In genomic region chr3:50600841-50601591, GRCh38 we compare ENCODE assay signal across 1 cellular context.
A peak's percentile ranks its signal among the peaks of the same experiment; 100 is the strongest.
TF ChIP-seq lines count a peak whose summit lies in the region.

No MANE protein-coding gene starts in this region.

TF ChIP-seq in HepG2, 621 proteins besides CTCF, POLR2A, EP300 and RAD21 (continued from another document and continues in another):
- TF ChIP-seq ARID4A (CRISPR knock-in tag; IDR thresholded peaks at IDR 0.05; ENCODE audit: borderline replicate concordance): peak; percentile 65; the same call in 1 of the 2 replicates
- no peak for TF ChIP-seq ZNF260 (CRISPR knock-in tag; IDR thresholded peaks at IDR 0.05; ENCODE audit: borderline replicate concordance, low read depth)
- TF ChIP-seq SMARCE1 (IDR thresholded peaks at IDR 0.05; ENCODE audit: borderline replicate concordance): no peak
- TF ChIP-seq MTA1 (CRISPR knock-in tag; IDR thresholded peaks at IDR 0.05; ENCODE audit: borderline replicate concordance): peak; percentile 93; the same call in 1 of the 2 replicates
- peak; percentile 87 for TF ChIP-seq ISL2 (CRISPR knock-in tag; IDR thresholded peaks at IDR 0.05)
- TF ChIP-seq ZNF296 (CRISPR knock-in tag; conservative IDR thresholded peaks at IDR 0.05): no peak
- no peak for TF ChIP-seq HES4 (CRISPR knock-in tag; IDR thresholded peaks at IDR 0.05; ENCODE audit: borderline replicate concordance)
- TF ChIP-seq ZNF589 (CRISPR knock-in tag; conservative IDR thresholded peaks at IDR 0.05): no peak
- peak; percentile 97 for TF ChIP-seq ESRRA (CRISPR knock-in tag; IDR thresholded peaks at IDR 0.05; ENCODE audit: low read depth)
- no peak for TF ChIP-seq HDAC6 (IDR thresholded peaks at IDR 0.05; ENCODE audit: low read depth, low read length)
- no peak for TF ChIP-seq ZNF558 (CRISPR knock-in tag; IDR thresholded peaks at IDR 0.05; ENCODE audit: borderline replicate concordance)
- TF ChIP-seq AKAP8 (CRISPR knock-in tag; IDR thresholded peaks at IDR 0.05): peak; percentile 65; the same call in 1 of the 2 replicates
- TF ChIP-seq ZNF7 (CRISPR knock-in tag; IDR thresholded peaks at IDR 0.05): no peak
- no peak for TF ChIP-seq CREB3 (CRISPR knock-in tag; IDR thresholded peaks at IDR 0.05)
- peak; percentile 31; the same call in 1 of the 2 replicates for TF ChIP-seq ZNF451 (CRISPR knock-in tag; IDR thresholded peaks at IDR 0.05)
- TF ChIP-seq PTBP1 (IDR thresholded peaks at IDR 0.05; ENCODE audit: low read depth, low read length, poor library complexity, severe bottlenecking): peak; percentile 65
- TF ChIP-seq TAF1 (CRISPR knock-in tag; IDR thresholded peaks at IDR 0.05): peak; percentile 47; the same call in 1 of the 2 replicates
- no peak for TF ChIP-seq GABPA (IDR thresholded peaks at IDR 0.05; ENCODE audit: low read depth, low read length)
- peak; percentile 53 for TF ChIP-seq GABPA (CRISPR knock-in tag; IDR thresholded peaks at IDR 0.05; ENCODE audit: low read depth)
- TF ChIP-seq DMAP1 (CRISPR knock-in tag; IDR thresholded peaks at IDR 0.05): peak; percentile 83; the same call in 1 of the 2 replicates
- no peak for TF ChIP-seq SMAD9 (CRISPR knock-in tag; IDR thresholded peaks at IDR 0.05)
- TF ChIP-seq SMAD1 (CRISPR knock-in tag; IDR thresholded peaks at IDR 0.05; ENCODE audit: borderline replicate concordance, low read depth): no peak
- TF ChIP-seq JUNB (CRISPR knock-in tag; IDR thresholded peaks at IDR 0.05; ENCODE audit: borderline replicate concordance): no peak
- peak; percentile 95 for TF ChIP-seq PHF21A (CRISPR knock-in tag; IDR thresholded peaks at IDR 0.05)
- no peak for TF ChIP-seq GPN1 (CRISPR knock-in tag; IDR thresholded peaks at IDR 0.05; ENCODE audit: borderline replicate concordance)
- no peak for TF ChIP-seq REL (CRISPR knock-in tag; conservative IDR thresholded peaks at IDR 0.05)
- TF ChIP-seq SP140L (CRISPR knock-in tag; IDR thresholded peaks at IDR 0.05; ENCODE audit: borderline replicate concordance): peak; percentile 51; the same call in 1 of the 2 replicates
- TF ChIP-seq MXD3 (CRISPR knock-in tag; IDR thresholded peaks at IDR 0.05): no peak
- no peak for TF ChIP-seq ZNF33B (CRISPR knock-in tag; IDR thresholded peaks at IDR 0.05)
- no peak for TF ChIP-seq BATF2 (CRISPR knock-in tag; IDR thresholded peaks at IDR 0.05)
- TF ChIP-seq PAWR (CRISPR knock-in tag; IDR thresholded peaks at IDR 0.05; ENCODE audit: borderline replicate concordance): no peak
- TF ChIP-seq CCDC6 (CRISPR knock-in tag; IDR thresholded peaks at IDR 0.05): peak; percentile 28; the same call in 1 of the 2 replicates
- no peak; the same call in 1 of the 2 replicates for TF ChIP-seq SIN3A (IDR thresholded peaks at IDR 0.05; ENCODE audit: borderline replicate concordance, low read depth, low read length)
- TF ChIP-seq ZNF430 (CRISPR knock-in tag; IDR thresholded peaks at IDR 0.05): no peak; the same call in 1 of the 2 replicates
- TF ChIP-seq ZFP36 (IDR thresholded peaks at IDR 0.05; ENCODE audit: borderline replicate concordance, low read depth, low read length, partially characterized antibody): no peak
- no peak for TF ChIP-seq ZNF724P (CRISPR knock-in tag; IDR thresholded peaks at IDR 0.05; ENCODE audit: borderline replicate concordance)
- no peak for TF ChIP-seq ZNF496 (CRISPR knock-in tag; IDR thresholded peaks at IDR 0.05; ENCODE audit: insufficient replicate concordance)
- peak; percentile 82; the same call in 1 of the 2 replicates for TF ChIP-seq MEIS2 (CRISPR knock-in tag; IDR thresholded peaks at IDR 0.05)
- TF ChIP-seq CC2D1A (CRISPR knock-in tag; IDR thresholded peaks at IDR 0.05): no peak
- TF ChIP-seq ZNF136 (CRISPR knock-in tag; IDR thresholded peaks at IDR 0.05; ENCODE audit: low read depth): no peak; the same call in 1 of the 2 replicates
- no peak for TF ChIP-seq ZNF143 (CRISPR knock-in tag; IDR thresholded peaks at IDR 0.05)
- no peak for TF ChIP-seq BHLHE40 (IDR thresholded peaks at IDR 0.05; ENCODE audit: low read length)
- TF ChIP-seq IKZF1 (IDR thresholded peaks at IDR 0.05): no peak
- no peak for TF ChIP-seq E2F5 (CRISPR knock-in tag; conservative IDR thresholded peaks at IDR 0.05)
- no peak for TF ChIP-seq CREB1 (IDR thresholded peaks at IDR 0.05)
- TF ChIP-seq CREB1 (CRISPR knock-in tag; IDR thresholded peaks at IDR 0.05): no peak; the same call in 1 of the 2 replicates
- peak; percentile 92 for TF ChIP-seq POGK (CRISPR knock-in tag; conservative IDR thresholded peaks at IDR 0.05)
- no peak for TF ChIP-seq ZKSCAN5 (CRISPR knock-in tag; IDR thresholded peaks at IDR 0.05)
- TF ChIP-seq KLF16 (CRISPR knock-in tag; IDR thresholded peaks at IDR 0.05): peak in 1 of 2 experiments; percentile 83; a peak in 2 of 4 replicates
- TF ChIP-seq NCOA2 (CRISPR knock-in tag; IDR thresholded peaks at IDR 0.05): peak; percentile 90
- TF ChIP-seq ZNF18 (CRISPR knock-in tag; IDR thresholded peaks at IDR 0.05; ENCODE audit: insufficient replicate concordance): no peak
- TF ChIP-seq E2F2 (CRISPR knock-in tag; IDR thresholded peaks at IDR 0.05; ENCODE audit: borderline replicate concordance): no peak
- TF ChIP-seq SOX13 (IDR thresholded peaks at IDR 0.05): no peak
- TF ChIP-seq SOX13 (CRISPR knock-in tag; conservative IDR thresholded peaks at IDR 0.05 in 1 of 2, IDR thresholded peaks at IDR 0.05 in 1 of 2): peak in 1 of 2 experiments; percentile 90; a peak in 2 of 4 replicates
- peak; percentile 83; the same call in 1 of the 2 replicates for TF ChIP-seq ZBTB7B (CRISPR knock-in tag; IDR thresholded peaks at IDR 0.05)
- TF ChIP-seq PCBP2 (optimal IDR thresholded peaks at IDR 0.05; ENCODE audit: low read depth, low read length, poor library complexity, severe bottlenecking): no peak
- TF ChIP-seq FOXP1 (IDR thresholded peaks at IDR 0.05): no peak
- TF ChIP-seq FOXP1 (CRISPR knock-in tag; IDR thresholded peaks at IDR 0.05): peak; percentile 66
- TF ChIP-seq SNAPC2 (CRISPR knock-in tag; IDR thresholded peaks at IDR 0.05): 0 out of 2 replicates have a peak, but pooled peaks have one; percentile 40
- no peak for TF ChIP-seq ZNF33A (CRISPR knock-in tag; IDR thresholded peaks at IDR 0.05; ENCODE audit: borderline replicate concordance)
- no peak for TF ChIP-seq ATAD3A (CRISPR knock-in tag; IDR thresholded peaks at IDR 0.05)
- no peak for TF ChIP-seq PLRG1 (conservative IDR thresholded peaks at IDR 0.05)
- peak; percentile 63; the same call in 1 of the 2 replicates for TF ChIP-seq DPF2 (CRISPR knock-in tag; IDR thresholded peaks at IDR 0.05; ENCODE audit: borderline replicate concordance, low read depth)
- no peak for TF ChIP-seq KMT2B (CRISPR knock-in tag; IDR thresholded peaks at IDR 0.05)
- no peak for TF ChIP-seq TBX3 (IDR thresholded peaks at IDR 0.05; ENCODE audit: borderline replicate concordance)
- TF ChIP-seq THYN1 (CRISPR knock-in tag; IDR thresholded peaks at IDR 0.05; ENCODE audit: borderline replicate concordance, low read depth): no peak
- TF ChIP-seq FOXM1 (CRISPR knock-in tag; IDR thresholded peaks at IDR 0.05): no peak
- no peak for TF ChIP-seq HNRNPK (IDR thresholded peaks at IDR 0.05; ENCODE audit: low read depth, low read length, poor library complexity, severe bottlenecking)
- no peak for TF ChIP-seq SRSF9 (IDR thresholded peaks at IDR 0.05; ENCODE audit: borderline replicate concordance, insufficient read depth, low read depth, low read length, poor library complexity, severe bottlenecking)
- TF ChIP-seq ZSCAN21 (CRISPR knock-in tag; IDR thresholded peaks at IDR 0.05; ENCODE audit: borderline replicate concordance): 0 out of 2 replicates have a peak, but pooled peaks have one; percentile 9
- TF ChIP-seq TP53 (CRISPR knock-in tag; conservative IDR thresholded peaks at IDR 0.05): no peak
- TF ChIP-seq KLF12 (CRISPR knock-in tag; IDR thresholded peaks at IDR 0.05; ENCODE audit: borderline replicate concordance): peak; percentile 78; the same call in 1 of the 2 replicates
- TF ChIP-seq ARHGAP35 (CRISPR knock-in tag; IDR thresholded peaks at IDR 0.05; ENCODE audit: borderline replicate concordance): no peak
- peak; percentile 92 for TF ChIP-seq ZNF772 (CRISPR knock-in tag; IDR thresholded peaks at IDR 0.05)
